In genomic region chr3:34878488-34878887, GRCh38 we compare ENCODE assay signal across 9 cellular contexts.
"Had no signal": no experiment of that assay in that cellular context is flagged by ENCODE, and none has a peak within 500 bp of the region (broad histone marks: within the 10 kb centered on the region; RNA-seq: fewer than 3 reads in every experiment).

No MANE protein-coding gene starts in this region.

- H3K9me3 ChIP-seq: HAP-1 had no signal

- H3K4me3 ChIP-seq: GM23248, HAP-1, K562 had no signal

- H2AFZ ChIP-seq: GM23248 had no signal

- H3K4me1 ChIP-seq: HAP-1 had no signal

- H3K27ac ChIP-seq: GM23248 had no signal

- H3K36me3 ChIP-seq: HAP-1 had no signal

- ATAC-seq: HCT116, K562 had no signal

- DNase-seq: GM23248, GOT3, H7, HFFc6, IMR-90, KG1 had no signal
